ENCODE assay signal across 33 cellular contexts in the genomic region with DNA sequence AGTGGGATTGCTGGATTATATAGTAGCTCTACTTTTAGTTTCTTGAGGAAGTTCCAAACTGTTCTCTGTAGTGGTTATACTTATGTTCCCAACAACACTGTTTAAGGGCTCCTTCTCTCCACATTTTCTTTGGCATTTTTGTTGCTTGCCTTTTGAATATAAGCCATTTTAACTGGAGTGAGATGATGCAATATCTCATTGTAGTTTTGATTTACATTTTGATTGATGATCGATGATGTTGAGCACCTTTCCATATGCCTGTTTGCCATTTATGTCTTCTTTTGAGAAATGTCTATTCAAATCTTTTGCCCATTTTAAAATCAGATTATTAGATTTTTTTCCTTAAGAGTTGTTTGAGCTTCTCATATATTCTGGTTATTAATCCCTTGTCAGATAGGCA.
"Had no signal": no experiment of that assay in that cellular context is flagged by ENCODE, and none has a peak within 500 bp of the region (broad histone marks: within the 10 kb centered on the region; RNA-seq: fewer than 3 reads in every experiment).

No MANE protein-coding gene starts in this region.

- H3K4me3 ChIP-seq: adrenal gland, ascending aorta, body of pancreas, breast epithelium, cardiac muscle cell had no signal

- ATAC-seq: activated naive CD4-positive, alpha-beta T cell treated with anti-CD3 and anti-CD28 coated beads, Interleukin-2, amount 50 U/mL, for 72 hours; activated naive CD8-positive, alpha-beta T cell treated with anti-CD3 and anti-CD28 coated beads, Interleukin-2, amount 50 U/mL, for 24 hours; activated T-cell treated with anti-CD3 and anti-CD28 coated beads, Interleukin-2, amount 50 U/mL, for 4 hours; activated T-cell treated with anti-CD3 and anti-CD28 coated beads, Interleukin-2, amount 50 U/mL, for 72 hours; activated T-helper 17 cell treated with anti-CD3 and anti-CD28 coated beads, Interleukin-2, amount 50 U/mL, for 72 hours; body of pancreas had no signal

- H3K4me1 ChIP-seq: adrenal gland, ascending aorta, body of pancreas, breast epithelium had no signal

- H3K27me3 ChIP-seq: adrenal gland, ascending aorta, body of pancreas, brain microvascular endothelial cell, breast epithelium, cardiac muscle cell had no signal

- FAIRE-seq: astrocyte, bronchial epithelial cell had no signal

- H3K9me3 ChIP-seq: adrenal gland, ascending aorta, body of pancreas, breast epithelium had no signal

- H3K36me3 ChIP-seq: adrenal gland, ascending aorta, brain microvascular endothelial cell, breast epithelium, cardiac muscle cell had no signal

- H3K27ac ChIP-seq: adrenal gland, ascending aorta, body of pancreas, brain microvascular endothelial cell, breast epithelium, cardiac muscle cell had no signal

- DNase-seq: activated effector memory CD4-positive, alpha-beta T cell treated with anti-CD3 and anti-CD28 coated beads, Interleukin-2, amount 50 U/mL, for 16 hours; activated effector memory CD4-positive, alpha-beta T cell treated with Interleukin-2 at 50 U/mL for 16 hours; activated gamma-delta T cell; activated gamma-delta T cell treated with Interleukin-2 at 50 U/mL for 16 hours; activated naive CD4-positive, alpha-beta T cell; activated naive CD4-positive, alpha-beta T cell treated with anti-CD3 and anti-CD28 coated beads for 36 hours; activated naive CD4-positive, alpha-beta T cell treated with anti-CD3 and anti-CD28 coated beads, Interleukin-2, amount 10 ng/mL, durations not matched to agents 7 days and 5 days; activated naive CD4-positive, alpha-beta T cell treated with anti-CD3 and anti-CD28 coated beads, Interleukin-2, amount 50 U/mL, for 16 hours; activated naive CD4-positive, alpha-beta T cell treated with Interleukin-2 at 50 U/mL for 16 hours; activated naive CD8-positive, alpha-beta T cell treated with anti-CD3 and anti-CD28 coated beads for 36 hours; activated naive CD8-positive, alpha-beta T cell treated with anti-CD3 and anti-CD28 coated beads, Interleukin-2, amount 10 ng/mL, durations not matched to agents 7 days and 5 days; activated naive CD8-positive, alpha-beta T cell treated with anti-CD3 and anti-CD28 coated beads, Interleukin-2, amount 50 U/mL, for 24 hours; activated T-cell treated with anti-CD3 and anti-CD28 coated beads, Interleukin-2, amount 50 U/mL, for 24 hours; activated T-cell treated with anti-CD3 and anti-CD28 coated beads, Interleukin-2, amount 50 U/mL, for 4 hours; activated T-cell treated with anti-CD3 and anti-CD28 coated beads, Interleukin-2, amount 50 U/mL, for 48 hours; activated T-cell treated with anti-CD3 and anti-CD28 coated beads, Interleukin-2, amount 50 U/mL, for 72 hours; adrenal gland; amniotic stem cell; amygdala; anterior cingulate cortex; aorta; body of pancreas; brain microvascular endothelial cell; caudate nucleus; central memory CD4-positive, alpha-beta T cell; cerebellar nuclear complex had no signal
